Comparison of ENCODE assay signal across 8 cellular contexts in genomic region chr19:4457654-4458406, GRCh38. TPM values are rescaled to one million over a fixed set of nuclear protein-coding genes. Genes with fewer than 3 reads are reported as not detected.
DNase-seq lines count a peak whose midpoint lies in the region; ATAC-seq and TF ChIP-seq lines count a peak whose summit lies in the region.

Gene UBXN6 (minus strand): TSS chr19:4457794. CDS start chr19:4457697, 97 bp downstream.

- POLR2A ChIA-PET in CD4-positive, alpha-beta memory T cell (lab: Charles Lee; ENCODE audit: partially characterized antibody), result interaction anchor here (0.9 to 4.0 kb wide), 4 partner anchors 14 to 470 kb away, joined by 4 to 50 read pairs (median 7); partner anchors contain the start of genes HDGFL2, MPND and YJU2
- POLR2A ChIA-PET in activated CD8-positive, alpha-beta memory T cell treated with anti-CD3 and anti-CD28 coated beads for 36 hours (lab: Charles Lee), result interaction anchor here (2.0 kb wide), 1 partner anchor 14 kb away, joined by 8 read pairs; the partner anchor contains the start of gene HDGFL2

- peaks cover 16% of the 10 kb centered on the region for H3K4me1 ChIP-seq in CD4-positive, alpha-beta memory T cell (ENCODE audit: insufficient read depth, low read length)

- no peak for TF ChIP-seq CTCF in GM20000 (IDR thresholded peaks at IDR 0.05; ENCODE audit: extremely low read depth, missing control alignments)

- H3K4me1 Mint-ChIP-seq in CD4-positive, alpha-beta memory T cell, result peaks cover 11 to 26% (median 17%) of the 10 kb centered on the region in 4 donors
- H3K4me1 Mint-ChIP-seq in effector memory CD8-positive, alpha-beta T cell (ENCODE audit: low read depth in 2 of 2), result peaks cover 18 to 21% of the 10 kb centered on the region in 2 donors

- H3K4me3 ChIP-seq in CD4-positive, alpha-beta memory T cell (ENCODE audit: low read length in 2 of 2), result peak within 1 kb of the TSS; percentile 42 to 52

- peak; percentile 98 for ATAC-seq in effector memory CD8-positive, alpha-beta T cell (replicated peaks)

- peaks cover 0 to 2% of the 10 kb centered on the region in 2 donors for H3K27me3 Mint-ChIP-seq in CD4-positive, alpha-beta memory T cell
- no peaks in the 10 kb centered on the region for H3K27me3 Mint-ChIP-seq in effector memory CD8-positive, alpha-beta T cell

- H3K4me3 Mint-ChIP-seq in CD4-positive, alpha-beta memory T cell, result peak within 1 kb of the TSS; percentile 89 to 94 (median 91)
- peak within 1 kb of the TSS; percentile 87 to 90 for H3K4me3 Mint-ChIP-seq in effector memory CD8-positive, alpha-beta T cell

- intact Hi-C loops in CD4-positive, alpha-beta memory T cell (cut with micrococcal nuclease), result loop anchor here (1.0 kb wide), 3 partner anchors 13 to 211 kb away; partner anchors contain the start of genes SH3GL1 and YJU2

- H3K36me3 ChIP-seq in CD4-positive, alpha-beta memory T cell (ENCODE audit: insufficient read depth, low read length), result peaks cover 13% of the 10 kb centered on the region

- no peaks in the 10 kb centered on the region for H3K9me3 Mint-ChIP-seq in CD4-positive, alpha-beta memory T cell
- no peaks in the 10 kb centered on the region for H3K9me3 Mint-ChIP-seq in effector memory CD8-positive, alpha-beta T cell

- H3K9me3 ChIP-seq in CD4-positive, alpha-beta memory T cell (ENCODE audit: control insufficient read depth in 1 of 2, low read length in 2 of 2), result no peaks in the 10 kb centered on the region

- CTCF ChIA-PET in CD4-positive, alpha-beta memory T cell (lab: Charles Lee; ENCODE audit: partially characterized antibody), result interaction anchor here (0.7 to 1.9 kb wide), 3 partner anchors 13 to 1511 kb away, joined by 3 to 13 read pairs (median 3); partner anchors contain the start of gene HDGFL2
- CTCF ChIA-PET in activated CD8-positive, alpha-beta memory T cell treated with anti-CD3 and anti-CD28 coated beads for 36 hours (lab: Charles Lee), result no interaction called here

- H3K36me3 Mint-ChIP-seq in CD4-positive, alpha-beta memory T cell, result peaks cover 0 to 7% of the 10 kb centered on the region in 2 donors
- H3K36me3 Mint-ChIP-seq in effector memory CD8-positive, alpha-beta T cell (ENCODE audit: insufficient read depth), result peaks cover 28% of the 10 kb centered on the region

- H3K27ac ChIP-seq in CD4-positive, alpha-beta memory T cell (ENCODE audit: low read depth, low read length), result peak within 1 kb of the TSS; percentile 62

- no peaks in the 10 kb centered on the region for H3K27me3 ChIP-seq in CD4-positive, alpha-beta memory T cell (ENCODE audit: insufficient read depth, low read length)

- peak within 1 kb of the TSS; percentile 90 to 97 (median 96) for H3K27ac Mint-ChIP-seq in CD4-positive, alpha-beta memory T cell
- H3K27ac Mint-ChIP-seq in effector memory CD8-positive, alpha-beta T cell, result peak within 1 kb of the TSS; percentile 95 to 96

- peak; percentile 97 to 99 (median 98) for DNase-seq in CD4-positive, alpha-beta memory T cell
- peak; percentile 98 for DNase-seq in GM20000 (ENCODE audit: low spot score)
- DNase-seq in HT-29 (ENCODE audit: low spot score), result peak; percentile 97
- peak; percentile 95 to 96 for DNase-seq in NOMO-1 (lab: John Stamatoyannopoulos, UW; ENCODE audit: unreplicated experiment in 2 of 2)
- DNase-seq in effector memory CD8-positive, alpha-beta T cell, result peak; percentile 95 to 98 (median 97)
- peak; percentile 98 for DNase-seq in medulla oblongata (ENCODE audit: extremely low spot score)
- peak; percentile 95 for DNase-seq in stimulated activated CD8-positive, alpha-beta memory T cell treated with anti-CD3 and anti-CD28 coated beads, Interleukin-12 subunit alpha, Interleukin-12 subunit beta, amount 100 ng/mL, for 1 hour (ENCODE audit: low read depth)

RNA-seq across cellular contexts. Expression of gene UBXN6, which starts in this region (rescaled TPM):
- 10 to 100 TPM; 61.3 to 63.5 TPM for total RNA-seq in CD4-positive, alpha-beta memory T cell
- polyA plus RNA-seq in CD4-positive, alpha-beta memory T cell, result 1 to 10 TPM; 4.1 to 6.2 TPM
- 84.8 and 85.4 TPM in 2 replicates for total RNA-seq in HT-29 (2014; rRNA removed; shearing (Covaris generic))
- total RNA-seq in activated CD8-positive, alpha-beta memory T cell treated with anti-CD3 and anti-CD28 coated beads for 36 hours, result 10 to 100 TPM; 52.3 to 52.9 TPM

Comparison
In these comparisons a context has a peak if more than half of its experiments do, and no peak if none do; other contexts are left out.
1. Peak in every context shown above with its lines: DNase-seq, ATAC-seq, H3K4me3 ChIP-seq and H3K27ac ChIP-seq.